ENCODE assay signal across 11 cellular contexts in genomic region chr3:184448321-184449160, GRCh38.
A peak's percentile ranks its signal among the peaks of the same experiment; 100 is the strongest.
DNase-seq lines count a peak whose midpoint lies in the region; ATAC-seq, FAIRE-seq and TF ChIP-seq lines count a peak whose summit lies in the region.
"Had no signal": no experiment of that assay in that cellular context is flagged by ENCODE, and none has a peak within 500 bp of the region (broad histone marks: within the 10 kb centered on the region; RNA-seq: fewer than 3 reads in every experiment).

No MANE protein-coding gene starts in this region.

- H3K4me1 Mint-ChIP-seq in activated CD4-positive, alpha-beta T cell treated with anti-CD3 and anti-CD28 coated beads for 36 hours = no peaks in the 10 kb centered on the region

- H3K36me3 Mint-ChIP-seq in activated CD4-positive, alpha-beta T cell treated with anti-CD3 and anti-CD28 coated beads for 36 hours (ENCODE audit: low read depth) = no peaks in the 10 kb centered on the region

- no peak for TF ChIP-seq POLR2A in GM12891 (IDR thresholded peaks at IDR 0.05; ENCODE audit: low read depth, low read length)

- no peaks in the 10 kb centered on the region for H3K9me3 Mint-ChIP-seq in activated CD4-positive, alpha-beta T cell treated with anti-CD3 and anti-CD28 coated beads for 36 hours (ENCODE audit: low read depth)
- H3K9me3 Mint-ChIP-seq: activated T-helper 1 cell treated with anti-CD3 and anti-CD28 coated beads, Interleukin-12 subunit alpha, Interleukin-12 subunit beta, Interleukin-2, Interleukin-4 antibody, amounts not matched to agents 30 ng/mL and 10 ng/mL and 1 ng/mL, durations not matched to agents 14 hours and 24 hours and 36 hours had no signal

- no peak for FAIRE-seq in GM12891 (lab: Jason Lieb, UNC)

- DNase-seq in GM03348 (ENCODE audit: low spot score) (peak; percentile 41), RKO (ENCODE audit: low spot score) (peak; percentile 39), fibroblast of mammary gland (ENCODE audit: low read depth) (peak; percentile 70), retinal pigment epithelial cell (ENCODE audit: low read depth) (peak; percentile 81), NCI-H1694 treated with DMSO at 0.1 percent for 48 hours (lab: John Stamatoyannopoulos, UW) (no peak), GM12891 (ENCODE audit: insufficient read length, low spot score) (no peak)
- DNase-seq in activated CD4-positive, alpha-beta T cell treated with anti-CD3 and anti-CD28 coated beads for 36 hours = no peak
- DNase-seq: DND-41, NCI-H510A treated with DMSO at 0.1 percent for 48 hours had no signal

- CTCF ChIA-PET in activated CD4-positive, alpha-beta T cell treated with anti-CD3 and anti-CD28 coated beads for 36 hours (lab: Charles Lee) = interaction anchor here (0.6 kb wide), 1 partner anchor 363 kb away, joined by 3 read pairs; no protein-coding TSS in a partner anchor

- no peak for ATAC-seq in activated CD4-positive, alpha-beta T cell treated with anti-CD3 and anti-CD28 coated beads for 36 hours
- no peak for ATAC-seq in HG03354 (IDR thresholded peaks at IDR 0.05; ENCODE audit: poor library complexity, severe bottlenecking, unreplicated experiment)

- H3K27ac Mint-ChIP-seq in activated CD4-positive, alpha-beta T cell treated with anti-CD3 and anti-CD28 coated beads for 36 hours = no peak overlapping the region
- H3K27ac Mint-ChIP-seq: activated T-helper 1 cell treated with anti-CD3 and anti-CD28 coated beads, Interleukin-12 subunit alpha, Interleukin-12 subunit beta, Interleukin-2, Interleukin-4 antibody, amounts not matched to agents 30 ng/mL and 10 ng/mL and 1 ng/mL, durations not matched to agents 14 hours and 24 hours and 36 hours had no signal

- POLR2A ChIA-PET in activated CD4-positive, alpha-beta T cell treated with anti-CD3 and anti-CD28 coated beads for 36 hours (lab: Charles Lee) = no interaction called here

- TF ChIP-seq CTCF in fibroblast of mammary gland (conservative IDR thresholded peaks at IDR 0.05; ENCODE audit: control insufficient read depth, insufficient read depth, low read depth, low read length) = no peak
- TF ChIP-seq CTCF in retinal pigment epithelial cell (conservative IDR thresholded peaks at IDR 0.05; ENCODE audit: low read depth, low read length) = no peak

- intact Hi-C loops in activated CD4-positive, alpha-beta T cell treated with anti-CD3 and anti-CD28 coated beads for 36 hours (cut with DNase I, micrococcal nuclease) = no loop called here

- no peak overlapping the region for H3K4me3 Mint-ChIP-seq in activated CD4-positive, alpha-beta T cell treated with anti-CD3 and anti-CD28 coated beads for 36 hours
- H3K4me3 Mint-ChIP-seq: activated T-helper 1 cell treated with anti-CD3 and anti-CD28 coated beads, Interleukin-12 subunit alpha, Interleukin-12 subunit beta, Interleukin-2, Interleukin-4 antibody, amounts not matched to agents 30 ng/mL and 10 ng/mL and 1 ng/mL, durations not matched to agents 14 hours and 24 hours and 36 hours had no signal

- no peaks in the 10 kb centered on the region for H3K27me3 Mint-ChIP-seq in activated CD4-positive, alpha-beta T cell treated with anti-CD3 and anti-CD28 coated beads for 36 hours

- H3K4me3 ChIP-seq in fibroblast of mammary gland (ENCODE audit: control insufficient read depth, low read depth, low read length) (no peak overlapping the region), retinal pigment epithelial cell (ENCODE audit: low read length) (no peak overlapping the region)

TF ChIP-seq in GM12891, 5 proteins besides CTCF, POLR2A, EP300 and RAD21:
- TF ChIP-seq POU2F2 (IDR thresholded peaks at IDR 0.05; ENCODE audit: low read depth, low read length) (no peak), TAF1 (IDR thresholded peaks at IDR 0.05; ENCODE audit: low read depth, low read length) (no peak), SPI1 (IDR thresholded peaks at IDR 0.05; ENCODE audit: low read depth, low read length) (no peak), POLR2AphosphoS5 (IDR thresholded peaks at IDR 0.05; ENCODE audit: low read depth, low read length) (no peak), PAX5 (IDR thresholded peaks at IDR 0.05; ENCODE audit: insufficient read depth, low read length, severe bottlenecking) (no peak)

Comparison
In these comparisons a context has a peak if more than half of its experiments do, and no peak if none do; other contexts are left out.
1. DNase-seq: peak in GM03348 (single experiment), RKO (single experiment), fibroblast of mammary gland (single experiment) and retinal pigment epithelial cell (single experiment); none in NCI-H1694 treated with DMSO at 0.1 percent for 48 hours (single experiment), activated CD4-positive, alpha-beta T cell treated with anti-CD3 and anti-CD28 coated beads for 36 hours (single experiment) and GM12891 (single experiment).